Comparison of ENCODE assay signal across 20 cellular contexts in the genomic region with DNA sequence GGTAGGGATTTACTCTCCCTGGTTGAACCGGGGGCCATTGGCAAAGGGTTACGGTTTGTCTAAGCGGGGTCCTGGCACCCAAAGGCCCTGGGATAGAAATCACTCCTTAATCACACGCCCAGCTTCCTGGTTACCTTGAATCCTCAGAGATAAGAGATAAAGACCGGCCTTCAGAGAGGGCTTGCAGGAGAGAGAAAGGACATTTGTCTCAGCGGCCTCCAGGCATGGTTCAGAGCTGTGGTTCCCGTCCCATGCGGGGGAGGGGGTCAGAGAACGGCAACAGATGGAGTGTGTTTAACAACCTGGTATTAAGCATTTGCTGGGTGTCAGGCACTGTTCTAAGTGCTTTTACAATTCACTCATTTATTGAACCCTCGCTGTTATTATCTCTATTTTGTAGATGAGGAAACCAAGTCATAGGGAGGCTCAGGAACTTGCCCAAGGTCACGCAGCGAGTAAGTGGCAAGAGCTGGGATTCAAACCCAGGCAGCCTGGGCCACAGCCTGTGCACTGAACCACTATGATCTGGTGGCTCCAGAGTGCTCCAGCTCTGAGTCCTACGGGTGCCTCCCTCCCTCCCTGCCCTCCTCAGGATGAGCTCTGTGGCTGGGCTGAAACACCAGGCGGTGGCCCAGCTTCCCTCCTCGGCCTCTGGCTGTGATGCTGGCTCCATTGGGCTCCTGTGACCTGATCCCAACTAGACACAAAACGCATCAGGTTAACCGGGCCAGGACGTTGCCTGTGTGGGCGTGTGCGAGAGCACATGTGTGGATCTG. TPM values are rescaled to one million over a fixed set of nuclear protein-coding genes. Genes with fewer than 3 reads are reported as not detected.
A peak's percentile ranks its signal among the peaks of the same experiment; 100 is the strongest.
DNase-seq lines count a peak whose midpoint lies in the region; ATAC-seq and TF ChIP-seq lines count a peak whose summit lies in the region.
"Had no signal": no experiment of that assay in that cellular context is flagged by ENCODE, and none has a peak within 500 bp of the region (broad histone marks: within the 10 kb centered on the region; RNA-seq: fewer than 3 reads in every experiment).

No MANE protein-coding gene starts in this region.

- no peaks in the 10 kb centered on the region for H3K9me3 Mint-ChIP-seq in type B pancreatic cell
- H3K9me3 Mint-ChIP-seq: CD4-positive, alpha-beta memory T cell; GM23338 had no signal

- TF ChIP-seq CTCF in type B pancreatic cell (conservative IDR thresholded peaks at IDR 0.05) = no peak
- no peak for TF ChIP-seq CTCF in heart left ventricle (IDR thresholded peaks at IDR 0.05)

- ATAC-seq in HG03432 (IDR thresholded peaks at IDR 0.05; ENCODE audit: unreplicated experiment) (no peak), heart left ventricle (no peak)
- ATAC-seq: GM12878 had no signal

- H3K4me3 Mint-ChIP-seq in type B pancreatic cell = no peak overlapping the region
- H3K4me3 Mint-ChIP-seq: CD4-positive, alpha-beta memory T cell; GM23338 had no signal

- DNase-seq in NCI-H524 (lab: John Stamatoyannopoulos, UW) = peak; percentile 61 to 69
- no peak for DNase-seq in NCI-H524 treated with DMSO at 0.1 percent for 48 hours (lab: John Stamatoyannopoulos, UW)
- DNase-seq in NCI-H82 treated with DMSO at 0.1 percent for 48 hours (lab: John Stamatoyannopoulos, UW; ENCODE audit: unreplicated experiment) = peak; percentile 19
- DNase-seq in islet precursor cell = peak; percentile 73
- no peak for DNase-seq in type B pancreatic cell (ENCODE audit: extremely low spot score, unreplicated experiment)
- no peak for DNase-seq in heart left ventricle
- DNase-seq: CD4-positive, alpha-beta memory T cell; DMS53; EL; MV-4-11; NCI-H187 treated with DMSO at 0.1 percent for 48 hours; NCI-H345; NCI-H526 treated with DMSO at 0.1 percent for 48 hours; NK-92 treated with Interleukin-12 subunit alpha and Interleukin-12 subunit beta, amount 100 ng/mL, for 24 hours; OCI-M1; SHP77 treated with DMSO at 0.1 percent for 48 hours had no signal

- H3K27ac ChIP-seq in heart left ventricle = no peak overlapping the region
- H3K27ac ChIP-seq: KMS-11 had no signal

- H3K4me1 ChIP-seq in heart left ventricle = peaks cover 0 to 34% (median 0%) of the 10 kb centered on the region in 12 donors

- intact Hi-C loops in heart left ventricle (cut with DNase I) = loop anchor here in 1 of 10 donors (5.0 kb wide), 1 partner anchor 50 kb away; no protein-coding TSS in a partner anchor

- no peak for TF ChIP-seq POLR2A in heart left ventricle (IDR thresholded peaks at IDR 0.05)

- H3K4me3 ChIP-seq in heart left ventricle = no peak overlapping the region
- H3K4me3 ChIP-seq: GM12878, GM23338 had no signal

- peaks cover 0 to 5% (median 0%) of the 10 kb centered on the region in 9 donors for H3K36me3 ChIP-seq in heart left ventricle

- peak overlapping the region; percentile 72 for H3K27ac Mint-ChIP-seq in type B pancreatic cell
- H3K27ac Mint-ChIP-seq: GM23338 had no signal

- WGBS in heart left ventricle, 4 donors = 85 to 88% (median 86%) methylated on average over 19 to 20 of the region's 20 CpGs

- peaks cover 15% of the 10 kb centered on the region for H3K4me1 Mint-ChIP-seq in type B pancreatic cell (ENCODE audit: unreplicated experiment)
- H3K4me1 Mint-ChIP-seq: CD4-positive, alpha-beta memory T cell had no signal

- no peaks in the 10 kb centered on the region for H3K27me3 ChIP-seq in heart left ventricle

- no peaks in the 10 kb centered on the region for H3K9me3 ChIP-seq in heart left ventricle

- H3K27me3 Mint-ChIP-seq in type B pancreatic cell = no peaks in the 10 kb centered on the region

- no peaks in the 10 kb centered on the region for H3K36me3 Mint-ChIP-seq in type B pancreatic cell
- H3K36me3 Mint-ChIP-seq: CD4-positive, alpha-beta memory T cell had no signal

RNA-seq across cellular contexts. Expression of a gene that starts 18.6 kb away (rescaled TPM):
- total RNA-seq in type B pancreatic cell (ENCODE audit: low replicate concordance) = 3.2 and 10.0 TPM in 2 replicates
- total RNA-seq in heart left ventricle = 1 to 10 TPM in 5 of 9 donors, under 1 TPM in 4; 0.15 to 4.2 (median 1.1) TPM
- polyA plus RNA-seq in heart left ventricle = 1 to 10 TPM in 1 of 2 donors, under 1 TPM in 1; 0.76 to 1.3 TPM
- total RNA-seq: CD4-positive, alpha-beta memory T cell; GM12878 had no signal
- polyA plus RNA-seq: CD4-positive, alpha-beta memory T cell; GM12878 had no signal

RNA-seq across cellular contexts. Expression of a gene that starts 53.7 kb away (rescaled TPM):
- total RNA-seq in type B pancreatic cell (ENCODE audit: low replicate concordance) = 26.5 and 37.5 TPM in 2 replicates
- total RNA-seq in heart left ventricle = 10 to 100 TPM; 12.4 to 22.7 (median 17.4) TPM
- 10 to 100 TPM; 13.0 to 34.7 TPM for polyA plus RNA-seq in heart left ventricle
- total RNA-seq: CD4-positive, alpha-beta memory T cell; GM12878 had no signal
- polyA plus RNA-seq: CD4-positive, alpha-beta memory T cell; GM12878 had no signal

Comparison
In these comparisons a context has a peak if more than half of its experiments do, and no peak if none do; other contexts are left out.
1. DNase-seq: peak in NCI-H524 (2 of 2), NCI-H82 treated with DMSO at 0.1 percent for 48 hours (single experiment) and islet precursor cell (single experiment); none in NCI-H524 treated with DMSO at 0.1 percent for 48 hours (single experiment), type B pancreatic cell (single experiment) and heart left ventricle (0 of 5).